8 cellular contexts compared by ENCODE assay signal in genomic region chr10:69088801-69089501, GRCh38. TPM values are rescaled to one million over a fixed set of nuclear protein-coding genes. Genes with fewer than 3 reads are reported as not detected.
DNase-seq lines count a peak whose midpoint lies in the region; ATAC-seq and TF ChIP-seq lines count a peak whose summit lies in the region.

No MANE protein-coding gene starts in this region.

- POLR2A ChIA-PET in CD8-positive, alpha-beta T cell (lab: Charles Lee): interaction anchor here (1.0 to 1.4 kb wide), 3 partner anchors 77 to 84 kb away, joined by 3 read pairs; no protein-coding TSS in a partner anchor

- H3K36me3 ChIP-seq in CD8-positive, alpha-beta T cell (ENCODE audit: insufficient read depth, low read length): no peaks in the 10 kb centered on the region
- no peaks in the 10 kb centered on the region for H3K36me3 ChIP-seq in ovary

- H3K4me3 Mint-ChIP-seq in CD8-positive, alpha-beta T cell: peak overlapping the region; percentile 95
- H3K4me3 Mint-ChIP-seq in activated naive CD8-positive, alpha-beta T cell: peak overlapping the region; percentile 96

- H3K27me3 Mint-ChIP-seq in CD8-positive, alpha-beta T cell (ENCODE audit: low read depth): no peaks in the 10 kb centered on the region
- no peaks in the 10 kb centered on the region for H3K27me3 Mint-ChIP-seq in activated naive CD8-positive, alpha-beta T cell

- ATAC-seq in CD8-positive, alpha-beta T cell: peak; percentile 23
- ATAC-seq in HG02973 (IDR thresholded peaks at IDR 0.05; ENCODE audit: unreplicated experiment): no peak
- ATAC-seq in GM21717 (IDR thresholded peaks at IDR 0.05; ENCODE audit: unreplicated experiment): no peak

- H3K9me3 ChIP-seq in CD8-positive, alpha-beta T cell (ENCODE audit: low read length): no peaks in the 10 kb centered on the region
- H3K9me3 ChIP-seq in ovary: no peaks in the 10 kb centered on the region

- H3K36me3 Mint-ChIP-seq in CD8-positive, alpha-beta T cell: peaks cover 24% of the 10 kb centered on the region
- peaks cover 21% of the 10 kb centered on the region for H3K36me3 Mint-ChIP-seq in activated naive CD8-positive, alpha-beta T cell

- TF ChIP-seq POLR2A in ovary (IDR thresholded peaks at IDR 0.05): no peak

- H3K4me1 Mint-ChIP-seq in CD8-positive, alpha-beta T cell (ENCODE audit: low read depth): peaks cover 67% of the 10 kb centered on the region
- H3K4me1 Mint-ChIP-seq in activated naive CD8-positive, alpha-beta T cell (ENCODE audit: low read depth): peaks cover 67% of the 10 kb centered on the region

- peak in 4 of 7 experiments; percentile 10 to 40 (median 33) for DNase-seq in CD8-positive, alpha-beta T cell
- peak; percentile 19 for DNase-seq in Jurkat, Clone E6-1 (ENCODE audit: low read depth, low spot score)
- DNase-seq in medulla oblongata (ENCODE audit: extremely low spot score) (peak; percentile 55), ovary (no peak), NCI-H82 treated with DMSO at 0.1 percent for 48 hours (lab: John Stamatoyannopoulos, UW; ENCODE audit: unreplicated experiment) (no peak)

- peak overlapping the region; percentile 99 for H3K27ac Mint-ChIP-seq in CD8-positive, alpha-beta T cell
- H3K27ac Mint-ChIP-seq in activated naive CD8-positive, alpha-beta T cell: peak overlapping the region; percentile 99

- H3K9me3 Mint-ChIP-seq in CD8-positive, alpha-beta T cell: no peaks in the 10 kb centered on the region
- H3K9me3 Mint-ChIP-seq in activated naive CD8-positive, alpha-beta T cell (ENCODE audit: low read depth): no peaks in the 10 kb centered on the region

- TF ChIP-seq EP300 in ovary (IDR thresholded peaks at IDR 0.05): no peak

- H3K27me3 ChIP-seq in CD8-positive, alpha-beta T cell (ENCODE audit: insufficient read depth, low read length): no peaks in the 10 kb centered on the region
- no peaks in the 10 kb centered on the region for H3K27me3 ChIP-seq in ovary

- no peak for TF ChIP-seq CTCF in CD8-positive, alpha-beta T cell (IDR thresholded peaks at IDR 0.05)
- TF ChIP-seq CTCF in ovary (IDR thresholded peaks at IDR 0.05): no peak

- peak overlapping the region; percentile 97 for H3K27ac ChIP-seq in CD8-positive, alpha-beta T cell (ENCODE audit: low read depth, low read length)
- H3K27ac ChIP-seq in ovary: no peak overlapping the region

- WGBS in ovary, 3 donors: 83 to 89% (median 86%) methylated on average over 10 of the region's 10 CpGs

- peaks cover 53% of the 10 kb centered on the region for H3K4me1 ChIP-seq in CD8-positive, alpha-beta T cell (ENCODE audit: insufficient read depth, low read length)
- H3K4me1 ChIP-seq in ovary (ENCODE audit: insufficient read depth): no peaks in the 10 kb centered on the region

- intact Hi-C loops in CD8-positive, alpha-beta T cell (cut with DNase I, micrococcal nuclease): loop anchor here (1.0 to 2.0 kb wide), 5 partner anchors 35 to 188 kb away; partner anchors contain the start of genes DDX21 (in 1 of the 2), DDX50 (in 1 of the 2) and VPS26A (in 1 of the 2)
- intact Hi-C loops in ovary (cut with DNase I): loop anchor here in 1 of 4 donors (10.0 kb wide), 1 partner anchor 84 kb away; no protein-coding TSS in a partner anchor

- CTCF ChIA-PET in CD8-positive, alpha-beta T cell (lab: Charles Lee): interaction anchor here (1.1 to 1.4 kb wide), 2 partner anchors 13 to 37 kb away, joined by 3 read pairs; no protein-coding TSS in a partner anchor

- H3K4me3 ChIP-seq in CD8-positive, alpha-beta T cell (ENCODE audit: low read depth, low read length): peak overlapping the region; percentile 89
- H3K4me3 ChIP-seq in Jurkat, Clone E6-1 (ENCODE audit: low read length): no peak overlapping the region
- no peak overlapping the region for H3K4me3 ChIP-seq in ovary

RNA-seq across cellular contexts. Expression of gene SRGN, which starts 1.0 kb away (rescaled TPM):
- 100 to 1,000 TPM; 570 to 583 TPM for total RNA-seq in CD8-positive, alpha-beta T cell
- 9.5 TPM for polyA plus RNA-seq in Jurkat, Clone E6-1 (2012; ENCODE audit: insufficient read depth, insufficient read length)
- total RNA-seq in ovary: 10 to 100 TPM; 22.0 to 95.2 (median 36.0) TPM
- polyA plus RNA-seq in ovary: 100 to 1,000 TPM in 1 of 2 donors, 10 to 100 TPM in 1; 67.3 to 107 TPM

RNA-seq across cellular contexts. Expression of gene VPS26A, which starts 35.0 kb away (rescaled TPM):
- 10 to 100 TPM; 48.6 to 50.3 TPM for total RNA-seq in CD8-positive, alpha-beta T cell
- 35.7 TPM for polyA plus RNA-seq in Jurkat, Clone E6-1 (2012; ENCODE audit: insufficient read depth, insufficient read length)
- 10 to 100 TPM; 21.3 to 52.4 (median 44.1) TPM for total RNA-seq in ovary
- polyA plus RNA-seq in ovary: 10 to 100 TPM; 27.8 to 65.4 TPM

Comparison
In these comparisons a context has a peak if more than half of its experiments do, and no peak if none do; other contexts are left out.
1. DNase-seq: peak in CD8-positive, alpha-beta T cell (4 of 7), Jurkat, Clone E6-1 (single experiment) and medulla oblongata (single experiment); none in ovary (0 of 5) and NCI-H82 treated with DMSO at 0.1 percent for 48 hours (single experiment).
2. RNA of gene SRGN, which starts 1.0 kb away (total RNA-seq): 570 to 583 TPM in CD8-positive, alpha-beta T cell; 22.0 to 95.2 TPM in ovary; every median in the first group is over 4 times any median in the second.